ENCODE assay signal across 30 cellular contexts in the genomic region with DNA sequence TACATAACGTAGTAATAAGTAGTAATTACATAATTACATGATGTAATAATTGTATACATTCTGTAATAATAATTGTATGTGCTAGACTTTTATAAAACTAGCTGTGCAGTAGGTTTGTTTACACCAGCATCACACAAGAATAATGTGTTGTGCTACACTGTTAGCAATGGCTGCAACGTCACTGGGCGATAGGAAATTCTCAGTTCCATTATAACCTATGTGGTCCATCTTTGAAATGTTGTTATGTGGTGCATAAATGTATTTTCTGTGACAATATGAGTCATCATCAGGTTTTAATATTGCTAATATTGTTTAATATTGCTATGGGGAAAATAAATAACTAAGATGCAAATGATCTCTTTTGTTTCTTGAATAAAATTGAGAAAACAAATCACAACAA.
"Had no signal": no experiment of that assay in that cellular context is flagged by ENCODE, and none has a peak within 500 bp of the region (broad histone marks: within the 10 kb centered on the region; RNA-seq: fewer than 3 reads in every experiment).

No MANE protein-coding gene starts in this region.

- FAIRE-seq: bronchial epithelial cell, TTC549 had no signal

- H3K27me3 ChIP-seq: ascending aorta, cardiac muscle cell had no signal

- ATAC-seq: activated CD4-positive, alpha-beta T cell treated with anti-CD3 and anti-CD28 coated beads for 36 hours; activated CD8-positive, alpha-beta memory T cell treated with anti-CD3 and anti-CD28 coated beads, Interleukin-2, amount 10 ng/mL, durations not matched to agents 7 days and 5 days; activated CD8-positive, alpha-beta T cell treated with anti-CD3 and anti-CD28 coated beads, Interleukin-2, amount 10 ng/mL, durations not matched to agents 7 days and 5 days; activated naive CD8-positive, alpha-beta T cell treated with anti-CD3 and anti-CD28 coated beads, Interleukin-2, amount 50 U/mL, for 24 hours had no signal

- H3K4me3 ChIP-seq: ascending aorta, cardiac muscle cell had no signal

- DNase-seq: activated B cell treated with CpG ODN at 0.5 μM for 24 hours; activated CD4-positive, alpha-beta memory T cell treated with anti-CD3 and anti-CD28 coated beads, Interleukin-2, amount 10 ng/mL, durations not matched to agents 7 days and 5 days; activated CD4-positive, alpha-beta T cell treated with anti-CD3 and anti-CD28 coated beads for 1 hour; activated CD4-positive, alpha-beta T cell treated with anti-CD3 and anti-CD28 coated beads for 36 hours; activated CD4-positive, alpha-beta T cell treated with anti-CD3 and anti-CD28 coated beads for 48 hours; activated CD4-positive, alpha-beta T cell treated with anti-CD3 and anti-CD28 coated beads, Interleukin-2, amount 10 ng/mL, durations not matched to agents 7 days and 5 days; activated CD4-positive, alpha-beta T cell treated with anti-CD3 and anti-CD28 coated beads, Interleukin-2, amount 50 U/mL, for 48 hours; activated CD8-positive, alpha-beta memory T cell treated with anti-CD3 and anti-CD28 coated beads for 24 hours; activated CD8-positive, alpha-beta memory T cell treated with anti-CD3 and anti-CD28 coated beads, Interleukin-2, amount 10 ng/mL, durations not matched to agents 7 days and 5 days; activated CD8-positive, alpha-beta memory T cell treated with anti-CD3 and anti-CD28 coated beads, Interleukin-2, amount 50 U/mL, for 48 hours; activated CD8-positive, alpha-beta T cell treated with anti-CD3 and anti-CD28 coated beads, Interleukin-2, amount 10 ng/mL, durations not matched to agents 7 days and 5 days; activated effector memory CD4-positive, alpha-beta T cell treated with Interleukin-2 at 50 U/mL for 16 hours; activated gamma-delta T cell; activated naive CD4-positive, alpha-beta T cell treated with anti-CD3 and anti-CD28 coated beads, Interleukin-2, amount 10 ng/mL, durations not matched to agents 7 days and 5 days; activated naive CD4-positive, alpha-beta T cell treated with Interleukin-2 at 50 U/mL for 16 hours; activated naive CD8-positive, alpha-beta T cell treated with anti-CD3 and anti-CD28 coated beads, Interleukin-2, amount 10 ng/mL, durations not matched to agents 7 days and 5 days; activated naive CD8-positive, alpha-beta T cell treated with anti-CD3 and anti-CD28 coated beads, Interleukin-2, amount 50 U/mL, for 24 hours; activated T-cell treated with anti-CD3 and anti-CD28 coated beads, Interleukin-2, amount 50 U/mL, for 24 hours; activated T-cell treated with anti-CD3 and anti-CD28 coated beads, Interleukin-2, amount 50 U/mL, for 48 hours; amygdala; anterior cingulate cortex; caudate nucleus; cerebellar nuclear complex; T-helper 1 cell; T-helper 2 cell; T-helper 9 cell had no signal

- H3K36me3 ChIP-seq: ascending aorta, cardiac muscle cell had no signal

- H3K27ac ChIP-seq: ascending aorta, cardiac muscle cell had no signal

- H3K4me1 ChIP-seq: ascending aorta had no signal

- H3K9me3 ChIP-seq: ascending aorta had no signal
